In the genomic region with DNA sequence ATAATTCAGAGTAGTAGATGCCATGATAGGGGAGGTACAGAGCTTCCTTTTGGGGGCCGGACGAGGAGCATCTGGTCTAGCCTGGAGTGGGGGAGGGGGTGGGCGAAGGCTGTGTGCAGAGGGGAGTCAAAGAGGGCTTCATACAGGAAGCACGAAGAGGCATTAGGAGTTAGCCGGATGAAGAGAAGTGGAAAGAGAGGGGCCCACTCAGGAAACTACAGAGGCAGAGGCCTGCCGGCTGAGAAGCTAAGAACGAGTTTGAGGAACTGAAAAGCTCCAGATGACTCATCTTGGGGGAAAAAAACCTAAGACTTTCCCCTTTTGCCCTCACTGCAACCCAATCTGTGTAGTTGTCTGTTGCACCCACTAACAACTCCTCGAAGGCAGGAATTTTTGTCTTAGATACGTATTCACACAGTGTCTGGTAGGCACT, we compare ENCODE assay signal across 9 cellular contexts. TPM values are rescaled to one million over a fixed set of nuclear protein-coding genes. Genes with fewer than 3 reads are reported as not detected.
DNase-seq lines count a peak whose midpoint lies in the region; ATAC-seq and TF ChIP-seq lines count a peak whose summit lies in the region.
"Had no signal": no experiment of that assay in that cellular context is flagged by ENCODE, and none has a peak within 500 bp of the region (broad histone marks: within the 10 kb centered on the region; RNA-seq: fewer than 3 reads in every experiment).

No MANE protein-coding gene starts in this region.

- peak overlapping the region; percentile 87 for H3K4me2 ChIP-seq in DND-41 (ENCODE audit: insufficient read depth, low read length)

- H3K4me1 ChIP-seq in DND-41 (ENCODE audit: insufficient read depth, low read length): peaks cover 40% of the 10 kb centered on the region

- peak overlapping the region; percentile 97 for H3K27ac Mint-ChIP-seq in MCF 10A (ENCODE audit: low read depth, unreplicated experiment)

- BruUV-seq in MCF 10A (replicated peaks; lab: Mats Ljungman, UMichigan): TSS peak; percentile 39

- H3K4me3 Mint-ChIP-seq in MCF 10A (ENCODE audit: unreplicated experiment): peak overlapping the region; percentile 99

- H3K27me3 ChIP-seq in DND-41 (ENCODE audit: insufficient read depth, low read length, poor library complexity): no peaks in the 10 kb centered on the region

- peak overlapping the region; percentile 80 for H2AFZ ChIP-seq in DND-41 (ENCODE audit: low read depth, low read length)

- H4K20me1 ChIP-seq in DND-41 (ENCODE audit: insufficient read depth, low read length): peaks cover 28% of the 10 kb centered on the region

- peak overlapping the region; percentile 84 for H3K9ac ChIP-seq in DND-41 (ENCODE audit: low read depth, low read length)

- POLR2A ChIA-PET in MCF 10A (lab: Yijun Ruan, JAX): interaction anchor here (0.7 to 3.4 kb wide), 26 partner anchors 10 to 526 kb away, joined by 3 to 69 read pairs (median 6); partner anchors contain the start of genes CUL7, GNMT, KLC4 and KLHDC3

- peaks cover 51% of the 10 kb centered on the region for H3K79me2 ChIP-seq in DND-41 (ENCODE audit: insufficient read depth, low read length)

- H3K4me3 ChIP-seq in DND-41 (ENCODE audit: low read depth in 1 of 2, low read length in 2 of 2): peak overlapping the region; percentile 84 to 97

- peak; percentile 87 for DNase-seq in DND-41
- DNase-seq in HT1080 (ENCODE audit: low read depth): peak; percentile 77
- peak in 4 of 5 donors; percentile 31 to 83 (median 32) for DNase-seq in T-helper 1 cell
- DNase-seq in MCF 10A (ENCODE audit: unreplicated experiment): peak; percentile 47
- DNase-seq in kidney tubule cell (ENCODE audit: low spot score): peak; percentile 70
- peak; percentile 32 to 50 for DNase-seq in stimulated activated CD4-positive, alpha-beta T cell treated with anti-CD3 and anti-CD28 coated beads, Interleukin-2, amount 100 ng/mL, for 48 hours
- no peak for DNase-seq in G401 (ENCODE audit: low spot score)

- H3K36me3 ChIP-seq in DND-41 (ENCODE audit: insufficient read depth, low read length): peaks cover 43% of the 10 kb centered on the region

- H3K27me3 Mint-ChIP-seq in MCF 10A (ENCODE audit: insufficient read depth, unreplicated experiment): no peaks in the 10 kb centered on the region

- H3K36me3 Mint-ChIP-seq in MCF 10A (ENCODE audit: insufficient read depth, unreplicated experiment): peaks cover 21% of the 10 kb centered on the region

- H3K4me1 Mint-ChIP-seq in MCF 10A (ENCODE audit: insufficient read depth, unreplicated experiment): peaks cover 40% of the 10 kb centered on the region

- H3K9me3 ChIP-seq in DND-41 (ENCODE audit: insufficient read depth, low read length, severe bottlenecking): no peaks in the 10 kb centered on the region

- TF ChIP-seq CTCF in DND-41 (IDR thresholded peaks at IDR 0.05; ENCODE audit: borderline replicate concordance, extremely low read depth, low read length, poor library complexity, severe bottlenecking) (no peak), MCF 10A (IDR thresholded peaks at IDR 0.05; ENCODE audit: unreplicated experiment) (no peak)

- no peaks in the 10 kb centered on the region for H3K9me3 Mint-ChIP-seq in MCF 10A (ENCODE audit: unreplicated experiment)

- intact Hi-C loops in MCF 10A (cut with micrococcal nuclease): loop anchor here (2.0 to 5.0 kb wide), 2 partner anchors 32 to 49 kb away; partner anchors contain the start of genes GNMT and PEX6

- peak overlapping the region; percentile 96 for H3K27ac ChIP-seq in DND-41 (ENCODE audit: low read length)

- in situ Hi-C loops in G401 (cut with HindIII; ENCODE audit: low sequenced_read_pairs): no loop called here

- CTCF ChIA-PET in MCF 10A (lab: Yijun Ruan, JAX): interaction anchor here (0.6 to 2.4 kb wide), 7 partner anchors 15 to 588 kb away, joined by 3 to 8 read pairs (median 4); partner anchors contain the start of genes PEX6 and ZNF318

- ATAC-seq in DND-41 (ENCODE audit: insufficient read depth, low read depth) (peak; percentile 56), GM21367 (IDR thresholded peaks at IDR 0.05; ENCODE audit: unreplicated experiment) (peak; percentile 46)

RNA-seq across cellular contexts. Expression of gene CNPY3, which starts 0.7 kb away (rescaled TPM):
- total RNA-seq in HT1080 (2014; rRNA removed; shearing (Covaris generic)): 39.9 and 45.3 TPM in 2 replicates
- 69.3 and 73.0 TPM in 2 replicates for polyA plus RNA-seq in HT1080 (2015; cell fraction: cytosol; rRNA removed)
- 43.3 and 48.7 TPM in 2 replicates for polyA plus RNA-seq in HT1080 (2015; cell fraction: nucleus; rRNA removed)
- total RNA-seq in MCF 10A (2022): 21.9 and 22.5 TPM in 2 replicates
- total RNA-seq in G401 (2014; rRNA removed; shearing (Covaris generic)): 47.5 and 52.5 TPM in 2 replicates

RNA-seq across cellular contexts. Expression of gene PTCRA, which starts 14.1 kb away (rescaled TPM):
- not detected in 2 replicates for total RNA-seq in HT1080 (2014; rRNA removed; shearing (Covaris generic))
- polyA plus RNA-seq in HT1080 (2015; cell fraction: cytosol; rRNA removed): not detected in 2 replicates
- not detected in 2 replicates for polyA plus RNA-seq in HT1080 (2015; cell fraction: nucleus; rRNA removed)
- total RNA-seq in MCF 10A (2022): not detected in 2 replicates
- total RNA-seq in G401 (2014; rRNA removed; shearing (Covaris generic)): not detected in 2 replicates
- total RNA-seq: lung microvascular endothelial cell had no signal

RNA-seq across cellular contexts. Expression of gene GNMT, which starts 30.6 kb away (rescaled TPM):
- not detected in 2 replicates for total RNA-seq in HT1080 (2014; rRNA removed; shearing (Covaris generic))
- polyA plus RNA-seq in HT1080 (2015; cell fraction: cytosol; rRNA removed): not detected in 2 replicates
- polyA plus RNA-seq in HT1080 (2015; cell fraction: nucleus; rRNA removed): 0.38 TPM in 1 of 2 replicates, not detected in the other
- total RNA-seq in MCF 10A (2022): 0.30 TPM in 1 of 2 replicates, not detected in the other
- total RNA-seq in G401 (2014; rRNA removed; shearing (Covaris generic)): 0.75 TPM in 1 of 2 replicates, not detected in the other

RNA-seq across cellular contexts. Expression of gene PEX6, which starts 49.0 kb away (rescaled TPM):
- total RNA-seq in HT1080 (2014; rRNA removed; shearing (Covaris generic)): 21.2 and 25.4 TPM in 2 replicates
- polyA plus RNA-seq in HT1080 (2015; cell fraction: cytosol; rRNA removed): 11.2 and 14.0 TPM in 2 replicates
- 29.8 and 33.0 TPM in 2 replicates for polyA plus RNA-seq in HT1080 (2015; cell fraction: nucleus; rRNA removed)
- total RNA-seq in MCF 10A (2022): 25.8 and 34.0 TPM in 2 replicates
- total RNA-seq in G401 (2014; rRNA removed; shearing (Covaris generic)): 14.1 and 19.2 TPM in 2 replicates

RNA-seq across cellular contexts. Expression of gene RPL7L1, which starts 50.5 kb away (rescaled TPM):
- total RNA-seq in HT1080 (2014; rRNA removed; shearing (Covaris generic)): 139 and 142 TPM in 2 replicates
- polyA plus RNA-seq in HT1080 (2015; cell fraction: cytosol; rRNA removed): 134 and 150 TPM in 2 replicates
- 125 and 130 TPM in 2 replicates for polyA plus RNA-seq in HT1080 (2015; cell fraction: nucleus; rRNA removed)
- 121 and 123 TPM in 2 replicates for total RNA-seq in MCF 10A (2022)
- 120 and 159 TPM in 2 replicates for total RNA-seq in G401 (2014; rRNA removed; shearing (Covaris generic))
